Comparison of ENCODE assay signal across 19 cellular contexts in the genomic region with DNA sequence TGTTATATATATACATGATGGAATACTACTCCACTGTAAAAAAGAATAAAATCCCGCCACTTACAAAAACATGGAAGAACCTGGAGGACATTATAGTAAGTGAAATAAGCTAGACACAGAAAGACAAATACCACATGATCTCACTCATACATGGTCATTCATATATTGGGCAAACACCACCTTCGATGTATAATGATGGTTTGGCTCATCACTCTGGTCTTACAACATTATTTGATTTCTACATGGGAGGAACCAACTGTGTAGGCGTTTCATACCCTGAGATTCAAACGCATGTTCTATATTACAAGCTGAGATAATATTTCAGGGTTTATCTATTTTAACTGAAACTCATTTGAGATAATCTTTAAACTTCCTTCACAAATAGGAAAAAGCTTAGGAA. TPM values are rescaled to one million over a fixed set of nuclear protein-coding genes. Genes with fewer than 3 reads are reported as not detected.
A peak's percentile ranks its signal among the peaks of the same experiment; 100 is the strongest.
DNase-seq lines count a peak whose midpoint lies in the region; TF ChIP-seq lines count a peak whose summit lies in the region.
"Had no signal": no experiment of that assay in that cellular context is flagged by ENCODE, and none has a peak within 500 bp of the region (broad histone marks: within the 10 kb centered on the region; RNA-seq: fewer than 3 reads in every experiment).

No MANE protein-coding gene starts in this region.

- H3K4me1 Mint-ChIP-seq in activated naive CD4-positive, alpha-beta T cell treated with anti-CD3 and anti-CD28 coated beads for 36 hours (ENCODE audit: low read depth): peaks cover 11% of the 10 kb centered on the region

- H3K9me3 Mint-ChIP-seq in activated naive CD4-positive, alpha-beta T cell treated with anti-CD3 and anti-CD28 coated beads for 36 hours: peaks cover 14% of the 10 kb centered on the region

- no peak overlapping the region for H3K4me3 Mint-ChIP-seq in activated naive CD4-positive, alpha-beta T cell treated with anti-CD3 and anti-CD28 coated beads for 36 hours
- H3K4me3 Mint-ChIP-seq: CD4-positive, alpha-beta memory T cell had no signal

- no peak overlapping the region for H3K4me3 ChIP-seq in epithelial cell of esophagus (ENCODE audit: low read length)

- H3K36me3 Mint-ChIP-seq in activated naive CD4-positive, alpha-beta T cell treated with anti-CD3 and anti-CD28 coated beads for 36 hours (ENCODE audit: low read depth): peaks cover 49% of the 10 kb centered on the region

- DNase-seq in NCI-H226 (peak; percentile 30), amniotic epithelial cell (ENCODE audit: low read depth) (peak; percentile 22), epithelial cell of esophagus (ENCODE audit: low read depth) (peak; percentile 71)
- no peak for DNase-seq in activated naive CD4-positive, alpha-beta T cell treated with anti-CD3 and anti-CD28 coated beads for 36 hours
- no peak for DNase-seq in activated CD4-positive, alpha-beta T cell treated with anti-CD3 and anti-CD28 coated beads for 48 hours
- no peak for DNase-seq in stimulated activated CD4-positive, alpha-beta T cell treated with anti-CD3 and anti-CD28 coated beads, Interleukin-15, amount 100 ng/mL, for 24 hours
- DNase-seq: C1 segment of cervical spinal cord; Calu3; CD4-positive, alpha-beta memory T cell; COR-L47; DMS53; DMS79 treated with DMSO at 0.1 percent for 48 hours; GF-D8; GOT3; H7; HCEC 1CT had no signal

- CTCF ChIA-PET in activated naive CD4-positive, alpha-beta T cell treated with anti-CD3 and anti-CD28 coated beads for 36 hours (lab: Charles Lee): no interaction called here

- intact Hi-C loops in activated naive CD4-positive, alpha-beta T cell treated with anti-CD3 and anti-CD28 coated beads for 36 hours (cut with micrococcal nuclease): no loop called here

- no peak for TF ChIP-seq CTCF in epithelial cell of esophagus (IDR thresholded peaks at IDR 0.05; ENCODE audit: insufficient read depth, low read depth, low read length, missing control alignments)

- no peak overlapping the region for H3K27ac Mint-ChIP-seq in activated naive CD4-positive, alpha-beta T cell treated with anti-CD3 and anti-CD28 coated beads for 36 hours
- H3K27ac Mint-ChIP-seq: CD4-positive, alpha-beta memory T cell had no signal

- H3K27me3 Mint-ChIP-seq in activated naive CD4-positive, alpha-beta T cell treated with anti-CD3 and anti-CD28 coated beads for 36 hours (ENCODE audit: low read depth): no peaks in the 10 kb centered on the region
- H3K27me3 Mint-ChIP-seq: CD4-positive, alpha-beta memory T cell had no signal

RNA-seq across cellular contexts. Expression of a gene that starts 48.3 kb away (rescaled TPM):
- 1 to 10 TPM; 8.6 to 9.1 TPM for total RNA-seq in activated naive CD4-positive, alpha-beta T cell treated with anti-CD3 and anti-CD28 coated beads for 36 hours
- total RNA-seq: A172, A673, Calu3, G401, H7 had no signal

Comparison
In these comparisons a context has a peak if more than half of its experiments do, and no peak if none do; other contexts are left out.
1. DNase-seq: peak in NCI-H226 (single experiment), amniotic epithelial cell (single experiment) and epithelial cell of esophagus (single experiment); none in activated naive CD4-positive, alpha-beta T cell treated with anti-CD3 and anti-CD28 coated beads for 36 hours (single experiment), activated CD4-positive, alpha-beta T cell treated with anti-CD3 and anti-CD28 coated beads for 48 hours (single experiment) and stimulated activated CD4-positive, alpha-beta T cell treated with anti-CD3 and anti-CD28 coated beads, Interleukin-15, amount 100 ng/mL, for 24 hours (single experiment).